Comparison of ENCODE assay signal across 24 cellular contexts in the genomic region with DNA sequence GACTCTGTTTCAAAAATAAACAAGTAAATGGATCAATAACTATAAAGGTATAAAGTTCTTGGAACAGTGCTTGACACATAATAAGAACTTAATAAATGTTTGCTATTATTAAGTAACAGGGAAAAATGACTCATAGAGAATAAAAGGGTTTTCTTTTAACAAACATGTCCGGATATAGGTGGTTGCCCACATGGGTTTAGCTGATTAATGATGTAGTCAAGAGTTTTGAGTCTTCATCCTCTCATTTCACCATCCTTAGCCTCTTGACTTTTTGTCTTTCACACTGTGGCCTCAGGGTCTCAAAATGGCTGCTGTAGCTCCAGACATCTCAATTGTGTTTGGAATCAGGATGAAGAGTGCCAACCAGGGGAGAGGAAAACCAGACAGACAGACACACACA.
"Had no signal": no experiment of that assay in that cellular context is flagged by ENCODE, and none has a peak within 500 bp of the region (broad histone marks: within the 10 kb centered on the region; RNA-seq: fewer than 3 reads in every experiment).

No MANE protein-coding gene starts in this region.

- ATAC-seq: activated T-cell treated with anti-CD3 and anti-CD28 coated beads, Interleukin-2, amount 50 U/mL, for 4 hours; psoas muscle had no signal

- H3K4me3 Mint-ChIP-seq: activated B cell treated with CpG ODN at 0.5 μM for 24 hours; activated T-cell treated with anti-CD3 and anti-CD28 coated beads, Interleukin-2, amount 50 U/mL, for 4 hours; central memory CD8-positive, alpha-beta T cell; dendritic cell treated with granulocyte-macrophage colony-stimulating factor and Interleukin-4, amounts not matched to agents 40 ng/mL and 50 ng/mL, for 4 days; endodermal cell; neural crest cell; T-helper 2 cell treated with Interferon-gamma antibody and Interleukin-4, amounts not matched to agents 5 μg/mL and 100 μg/mL, for 36 hours had no signal

- H3K27ac Mint-ChIP-seq: activated B cell treated with CpG ODN at 0.5 μM for 24 hours; activated naive CD4-positive, alpha-beta T cell treated with anti-CD3 and anti-CD28 coated beads, Interleukin-2, amount 50 U/mL, for 72 hours; dendritic cell treated with granulocyte-macrophage colony-stimulating factor and Interleukin-4, amounts not matched to agents 40 ng/mL and 50 ng/mL, for 4 days; endodermal cell; T-helper 2 cell treated with Interferon-gamma antibody and Interleukin-4, amounts not matched to agents 5 μg/mL and 100 μg/mL, for 36 hours had no signal

- H3K4me1 Mint-ChIP-seq: activated B cell treated with CpG ODN at 0.5 μM for 24 hours; central memory CD8-positive, alpha-beta T cell; endodermal cell; neural crest cell had no signal

- H3K4me3 ChIP-seq: breast epithelium, esophagus muscularis mucosa, left ventricle myocardium inferior, lung, psoas muscle, right atrium auricular region, testis, transverse colon had no signal

- H3K4me1 ChIP-seq: breast epithelium, esophagus muscularis mucosa, left ventricle myocardium inferior, parathyroid adenoma, psoas muscle, right atrium auricular region, testis, transverse colon had no signal

- H3K9me3 ChIP-seq: breast epithelium, esophagus muscularis mucosa, psoas muscle, testis, transverse colon had no signal

- DNase-seq: activated B cell treated with CpG ODN at 0.5 μM for 24 hours; activated CD4-positive, alpha-beta T cell treated with anti-CD3 and anti-CD28 coated beads for 48 hours; activated naive CD4-positive, alpha-beta T cell; activated T-cell treated with anti-CD3 and anti-CD28 coated beads, Interleukin-2, amount 50 U/mL, for 4 hours; endodermal cell; foreskin melanocyte; left ventricle myocardium inferior; nucleus accumbens; psoas muscle; stimulated activated CD4-positive, alpha-beta T cell treated with anti-CD3 and anti-CD28 coated beads, Interleukin-15, amount 100 ng/mL, for 24 hours; stimulated activated CD4-positive, alpha-beta T cell treated with anti-CD3 and anti-CD28 coated beads, Interleukin-2, amount 100 ng/mL, for 24 hours; stimulated activated naive CD4-positive, alpha-beta T cell; testis; transverse colon had no signal

- H3K27ac ChIP-seq: breast epithelium, esophagus muscularis mucosa, left ventricle myocardium inferior, parathyroid adenoma, psoas muscle, right atrium auricular region, testis, transverse colon had no signal

- H3K36me3 ChIP-seq: breast epithelium, esophagus muscularis mucosa, left ventricle myocardium inferior, right atrium auricular region, transverse colon had no signal

- H3K27me3 ChIP-seq: breast epithelium, esophagus muscularis mucosa, right atrium auricular region, testis, transverse colon had no signal

- H3K9me3 Mint-ChIP-seq: activated B cell treated with CpG ODN at 0.5 μM for 24 hours; activated T-cell treated with anti-CD3 and anti-CD28 coated beads, Interleukin-2, amount 50 U/mL, for 4 hours; central memory CD8-positive, alpha-beta T cell; endodermal cell had no signal
